3 cellular contexts compared by ENCODE assay signal in genomic region chr15:77396692-77397091, GRCh38.
A peak's percentile ranks its signal among the peaks of the same experiment; 100 is the strongest.
TF ChIP-seq lines count a peak whose summit lies in the region.

No MANE protein-coding gene starts in this region.

TF ChIP-seq in liver, 16 proteins besides CTCF, POLR2A, EP300 and RAD21:
- TF ChIP-seq REST (IDR thresholded peaks at IDR 0.05) = peak; percentile 78
- TF ChIP-seq SP1 (IDR thresholded peaks at IDR 0.05) = no peak

TF ChIP-seq in HepG2, 621 proteins besides CTCF, POLR2A, EP300 and RAD21:
- TF ChIP-seq SRSF1 (optimal IDR thresholded peaks at IDR 0.05; ENCODE audit: low read depth, low read length) = no peak
- TF ChIP-seq REST (IDR thresholded peaks at IDR 0.05; ENCODE audit: borderline replicate concordance in 1 of 2, low read depth in 1 of 2, low read length in 2 of 2) = peak in 1 of 2 experiments; percentile 80; a peak in 1 of 4 replicates

TF ChIP-seq in HEK293, 187 proteins besides CTCF, POLR2A, EP300 and RAD21:
- TF ChIP-seq REST (tag by site-specific recombination; IDR thresholded peaks at IDR 0.05) = peak; percentile 76
- TF ChIP-seq PRDM1 (tag by site-specific recombination; IDR thresholded peaks at IDR 0.05) = no peak
TF ChIP-seq in HEK293: peak in this region for 1.
